In genomic region chr4:184283659-184284335, GRCh38 we compare ENCODE assay signal across 11 cellular contexts.
DNase-seq lines count a peak whose midpoint lies in the region; ATAC-seq and TF ChIP-seq lines count a peak whose summit lies in the region.
"Had no signal": no experiment of that assay in that cellular context is flagged by ENCODE, and none has a peak within 500 bp of the region (broad histone marks: within the 10 kb centered on the region; RNA-seq: fewer than 3 reads in every experiment).

No MANE protein-coding gene starts in this region.

- peaks cover 76% of the 10 kb centered on the region for H3F3A ChIP-seq in MM.1S (ENCODE audit: insufficient read depth, low read length)

- DNase-seq in activated T-cell treated with anti-CD3 and anti-CD28 coated beads, Interleukin-2, amount 50 U/mL, for 24 hours = no peak
- DNase-seq in activated T-cell treated with anti-CD3 and anti-CD28 coated beads for 4 hours (no peak), MM.1S (peak; percentile 58), head of caudate nucleus (peak in 41 of 42 donors; percentile 19 to 84 (median 61)), suprapubic skin (ENCODE audit: low spot score in 2 of 2) (no peak), A172 (ENCODE audit: low spot score) (no peak)
- DNase-seq in activated CD4-positive, CD25-positive, alpha-beta regulatory T cell (lab: John Stamatoyannopoulos, UW) = no peak
- DNase-seq: GDM1, NCI-H146, sigmoid colon had no signal

- TF ChIP-seq CTCF in MM.1S (IDR thresholded peaks at IDR 0.05; ENCODE audit: low read length) (no peak), suprapubic skin (IDR thresholded peaks at IDR 0.05) (no peak)

- intact Hi-C loops in head of caudate nucleus (cut with DNase I) = no loop called here

- H3K4me3 ChIP-seq in MM.1S (ENCODE audit: low read length) (peak overlapping the region; percentile 45), suprapubic skin (no peak overlapping the region)
- H3K4me3 ChIP-seq: sigmoid colon had no signal

- 0 out of 2 replicates have a peak overlapping the region, but pooled peaks have one; percentile 2 for H2AFZ ChIP-seq in MM.1S (ENCODE audit: low read length)

- H3K27me3 ChIP-seq in MM.1S (replicated peaks; ENCODE audit: insufficient read depth, low read length) (no peaks in the 10 kb centered on the region), suprapubic skin (no peaks in the 10 kb centered on the region)
- H3K27me3 ChIP-seq: sigmoid colon had no signal

- H4K20me1 ChIP-seq in MM.1S (ENCODE audit: insufficient read depth, low read length) = no peaks in the 10 kb centered on the region

- no peak overlapping the region for H3K27ac Mint-ChIP-seq in activated T-cell treated with anti-CD3 and anti-CD28 coated beads, Interleukin-2, amount 50 U/mL, for 24 hours

- H3K27ac ChIP-seq in MM.1S (ENCODE audit: low read length) = peak overlapping the region; percentile 98
- H3K27ac ChIP-seq in suprapubic skin = peak overlapping the region; percentile 62

- H3K9ac ChIP-seq in MM.1S (ENCODE audit: low read length) = peak overlapping the region; percentile 92

- no peaks in the 10 kb centered on the region for H3K27me3 Mint-ChIP-seq in activated T-cell treated with anti-CD3 and anti-CD28 coated beads, Interleukin-2, amount 50 U/mL, for 24 hours

- ATAC-seq in GM19463 (IDR thresholded peaks at IDR 0.05; ENCODE audit: unreplicated experiment) = no peak

- peaks cover 76% of the 10 kb centered on the region for H3K4me1 Mint-ChIP-seq in activated T-cell treated with anti-CD3 and anti-CD28 coated beads, Interleukin-2, amount 50 U/mL, for 24 hours (ENCODE audit: low read depth)

- H3K4me1 ChIP-seq in MM.1S (ENCODE audit: low read length) (peaks cover 85% of the 10 kb centered on the region), suprapubic skin (peaks cover 45% of the 10 kb centered on the region)

- no peaks in the 10 kb centered on the region for H3K79me2 ChIP-seq in MM.1S (ENCODE audit: low read length)

- H3K36me3 ChIP-seq in MM.1S (replicated peaks; ENCODE audit: insufficient read depth, low read length) (no peaks in the 10 kb centered on the region), suprapubic skin (no peaks in the 10 kb centered on the region)
- H3K36me3 ChIP-seq: sigmoid colon had no signal

- H3K4me2 ChIP-seq in MM.1S (ENCODE audit: low read depth, low read length) = peak overlapping the region; percentile 75

- WGBS in suprapubic skin = 85% methylated on average over 12 of the region's 28 CpGs

- TF ChIP-seq POLR2A in suprapubic skin (IDR thresholded peaks at IDR 0.05) = no peak

- H3K4me3 Mint-ChIP-seq in activated T-cell treated with anti-CD3 and anti-CD28 coated beads, Interleukin-2, amount 50 U/mL, for 24 hours = peak overlapping the region; percentile 18

- no peaks in the 10 kb centered on the region for H3K9me3 Mint-ChIP-seq in activated T-cell treated with anti-CD3 and anti-CD28 coated beads, Interleukin-2, amount 50 U/mL, for 24 hours

- H3K9me2 ChIP-seq in MM.1S (replicated peaks; ENCODE audit: insufficient read depth, low read length) = no peaks in the 10 kb centered on the region

- no peak for TF ChIP-seq EP300 in suprapubic skin (IDR thresholded peaks at IDR 0.05)

- H3K9me3 ChIP-seq in MM.1S (replicated peaks; ENCODE audit: insufficient read depth, low read length) (no peaks in the 10 kb centered on the region), suprapubic skin (no peaks in the 10 kb centered on the region)
- H3K9me3 ChIP-seq: sigmoid colon had no signal

- H3K36me3 Mint-ChIP-seq in activated T-cell treated with anti-CD3 and anti-CD28 coated beads, Interleukin-2, amount 50 U/mL, for 24 hours (ENCODE audit: low read depth) = no peaks in the 10 kb centered on the region

Comparison
In these comparisons a context has a peak if more than half of its experiments do, and no peak if none do; other contexts are left out.
1. DNase-seq: peak in MM.1S (single experiment) and head of caudate nucleus (41 of 42); none in activated T-cell treated with anti-CD3 and anti-CD28 coated beads, Interleukin-2, amount 50 U/mL, for 24 hours (single experiment), activated T-cell treated with anti-CD3 and anti-CD28 coated beads for 4 hours (single experiment), suprapubic skin (0 of 2), A172 (single experiment) and activated CD4-positive, CD25-positive, alpha-beta regulatory T cell (0 of 4).